In the genomic region with DNA sequence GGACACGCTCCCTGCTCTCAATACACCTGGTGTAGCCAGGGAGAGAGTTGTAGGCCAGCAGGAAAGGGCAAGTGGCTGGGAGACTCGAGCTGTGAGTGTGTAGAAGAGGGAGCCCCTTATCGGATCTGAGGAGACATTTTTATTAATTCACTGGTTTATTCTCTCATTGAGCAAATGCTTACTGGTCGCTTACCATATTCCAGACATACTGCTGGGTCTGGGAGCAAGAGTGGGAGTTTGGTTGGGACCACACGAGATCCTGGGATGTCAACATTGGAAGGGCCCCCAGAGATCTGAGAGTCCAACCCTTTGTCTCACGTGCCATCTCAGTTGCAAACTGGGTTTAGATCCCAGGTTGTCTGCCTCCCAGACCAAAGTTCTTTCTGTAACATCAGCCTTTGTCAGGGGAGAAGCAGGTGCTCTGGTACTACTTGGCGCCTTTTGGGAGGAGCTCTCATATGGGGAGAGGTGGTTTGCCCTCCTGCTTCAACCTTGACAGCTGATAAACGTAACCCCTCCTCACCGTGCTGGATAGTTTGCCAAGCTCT, we compare ENCODE assay signal across 1 cellular context.
TF ChIP-seq lines count a peak whose summit lies in the region.

No MANE protein-coding gene starts in this region.

TF ChIP-seq in HepG2, 621 proteins besides CTCF, POLR2A, EP300 and RAD21:
- TF ChIP-seq KDM5A (IDR thresholded peaks at IDR 0.05; ENCODE audit: borderline replicate concordance, low read length) = peak; percentile 51; the same call in 1 of the 2 replicates
- 0 out of 2 replicates have a peak, but pooled peaks have one; percentile 14 for TF ChIP-seq HDAC1 (CRISPR knock-in tag; IDR thresholded peaks at IDR 0.05)
- peak; percentile 74 for TF ChIP-seq BHLHE40 (IDR thresholded peaks at IDR 0.05; ENCODE audit: low read length)
- peak; percentile 32; the same call in 1 of the 2 replicates for TF ChIP-seq PHF8 (CRISPR knock-in tag; IDR thresholded peaks at IDR 0.05)
- TF ChIP-seq AKAP8 (CRISPR knock-in tag; IDR thresholded peaks at IDR 0.05) = 0 out of 2 replicates have a peak, but pooled peaks have one; percentile 11
- no peak for TF ChIP-seq NONO (IDR thresholded peaks at IDR 0.05)
- TF ChIP-seq NONO (CRISPR knock-in tag; conservative IDR thresholded peaks at IDR 0.05) = 0 out of 2 replicates have a peak, but pooled peaks have one; percentile 1
- TF ChIP-seq, protein P1, sequence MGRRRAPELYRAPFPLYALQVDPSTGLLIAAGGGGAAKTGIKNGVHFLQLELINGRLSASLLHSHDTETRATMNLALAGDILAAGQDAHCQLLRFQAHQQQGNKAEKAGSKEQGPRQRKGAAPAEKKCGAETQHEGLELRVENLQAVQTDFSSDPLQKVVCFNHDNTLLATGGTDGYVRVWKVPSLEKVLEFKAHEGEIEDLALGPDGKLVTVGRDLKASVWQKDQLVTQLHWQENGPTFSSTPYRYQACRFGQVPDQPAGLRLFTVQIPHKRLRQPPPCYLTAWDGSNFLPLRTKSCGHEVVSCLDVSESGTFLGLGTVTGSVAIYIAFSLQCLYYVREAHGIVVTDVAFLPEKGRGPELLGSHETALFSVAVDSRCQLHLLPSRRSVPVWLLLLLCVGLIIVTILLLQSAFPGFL (CRISPR knock-in tag; IDR thresholded peaks at IDR 0.05) = no peak
- TF ChIP-seq NFKB2 (CRISPR knock-in tag; IDR thresholded peaks at IDR 0.05; ENCODE audit: borderline replicate concordance) = 0 out of 2 replicates have a peak, but pooled peaks have one; percentile 10
- TF ChIP-seq KLF15 (CRISPR knock-in tag; IDR thresholded peaks at IDR 0.05; ENCODE audit: borderline replicate concordance) = no peak
- 0 out of 2 replicates have a peak, but pooled peaks have one; percentile 7 for TF ChIP-seq ZNF564 (CRISPR knock-in tag; IDR thresholded peaks at IDR 0.05)
- TF ChIP-seq, protein P2, sequence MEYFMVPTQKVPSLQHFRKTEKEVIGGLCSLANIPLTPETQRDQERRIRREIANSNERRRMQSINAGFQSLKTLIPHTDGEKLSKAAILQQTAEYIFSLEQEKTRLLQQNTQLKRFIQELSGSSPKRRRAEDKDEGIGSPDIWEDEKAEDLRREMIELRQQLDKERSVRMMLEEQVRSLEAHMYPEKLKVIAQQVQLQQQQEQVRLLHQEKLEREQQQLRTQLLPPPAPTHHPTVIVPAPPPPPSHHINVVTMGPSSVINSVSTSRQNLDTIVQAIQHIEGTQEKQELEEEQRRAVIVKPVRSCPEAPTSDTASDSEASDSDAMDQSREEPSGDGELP (IDR thresholded peaks at IDR 0.05; ENCODE audit: borderline replicate concordance, low read depth) = 0 out of 2 replicates have a peak, but pooled peaks have one; percentile 15
- peak; percentile 67; the same call in 1 of the 2 replicates for TF ChIP-seq ZFX (CRISPR knock-in tag; IDR thresholded peaks at IDR 0.05; ENCODE audit: low read depth)
- TF ChIP-seq KDM2A (CRISPR knock-in tag; IDR thresholded peaks at IDR 0.05; ENCODE audit: borderline replicate concordance, low read depth) = no peak
